In genomic region chr5:149456597-149457392, GRCh38 we compare ENCODE assay signal across 13 cellular contexts.
A peak's percentile ranks its signal among the peaks of the same experiment; 100 is the strongest.
DNase-seq lines count a peak whose midpoint lies in the region; ATAC-seq, FAIRE-seq and TF ChIP-seq lines count a peak whose summit lies in the region.
"Had no signal": no experiment of that assay in that cellular context is flagged by ENCODE, and none has a peak within 500 bp of the region (broad histone marks: within the 10 kb centered on the region; RNA-seq: fewer than 3 reads in every experiment).

No MANE protein-coding gene starts in this region.

- no peak overlapping the region for H3K18ac ChIP-seq in mesendoderm (ENCODE audit: low read length)

- FAIRE-seq in K562 (lab: Jason Lieb, UNC), result peak; percentile 96
- FAIRE-seq: H1, urothelium cell line had no signal

- no peak overlapping the region for H4K5ac ChIP-seq in mesendoderm (ENCODE audit: low read length)

- intact Hi-C loops in K562 (cut with micrococcal nuclease), result loop anchor here (2.0 to 10.0 kb wide), 2 partner anchors 30 to 348 kb away; no protein-coding TSS in a partner anchor

- H3K27me3 ChIP-seq in K562 (ENCODE audit: control insufficient read depth in 2 of 2, insufficient read depth in 2 of 2, low read length in 2 of 2) (no peaks in the 10 kb centered on the region), rectal smooth muscle tissue (ENCODE audit: control insufficient read depth, insufficient read depth, low read length) (no peaks in the 10 kb centered on the region), mesendoderm (ENCODE audit: insufficient read depth, low read length, poor library complexity) (no peaks in the 10 kb centered on the region)

- H3K4me1 ChIP-seq in K562 (replicated peaks in 1 of 2; ENCODE audit: control insufficient read depth in 2 of 2, insufficient read depth in 2 of 2, low read length in 2 of 2) (peaks cover 33 to 46% of the 10 kb centered on the region in 2 experiments), rectal smooth muscle tissue (ENCODE audit: control insufficient read depth, insufficient read depth, low read length) (peaks cover 34% of the 10 kb centered on the region), mesendoderm (ENCODE audit: control insufficient read depth, low read depth, low read length) (no peaks in the 10 kb centered on the region)

- no peak for TF ChIP-seq CTCF in K562 (IDR thresholded peaks at IDR 0.05 in 2 of 3, conservative IDR thresholded peaks at IDR 0.05 in 1 of 3; ENCODE audit: insufficient read depth in 2 of 3, low read depth in 1 of 3, low read length in 3 of 3)

- DNase-seq in HUDEP-2 (lab: John Stamatoyannopoulos, UW; ENCODE audit: unreplicated experiment in 76 of 76) (peak in 72 of 76 experiments; percentile 5 to 89 (median 68)), K562 (ENCODE audit: extremely low read depth in 1 of 4, low spot score in 3 of 4) (peak; percentile 78 to 94 (median 85)), islet precursor cell (peak; percentile 55), NOMO-1 (lab: John Stamatoyannopoulos, UW; ENCODE audit: unreplicated experiment in 2 of 2) (no peak), ACHN (no peak), mesendoderm (no peak), iPS-NIHi7 (ENCODE audit: extremely low spot score) (no peak)
- DNase-seq: activated CD4-positive, CD25-positive, alpha-beta regulatory T cell; activated T-cell treated with anti-CD3 and anti-CD28 coated beads, Interleukin-2, amount 50 U/mL, for 4 hours; KG1 had no signal

- peaks cover 4% of the 10 kb centered on the region for H3K9me1 ChIP-seq in K562 (ENCODE audit: control insufficient read depth, insufficient read depth, low read length)

- BruUV-seq in K562 (replicated peaks; lab: Mats Ljungman, UMichigan), result no TSS peak

- H2BK15ac ChIP-seq in mesendoderm (replicated peaks; ENCODE audit: low read depth), result no peak overlapping the region

- TF ChIP-seq RAD21 in K562 (CRISPR knock-in tag; conservative IDR thresholded peaks at IDR 0.05 in 1 of 2, IDR thresholded peaks at IDR 0.05 in 1 of 2), result peak in 1 of 2 experiments; percentile 20; a peak in 2 of 4 replicates

- H3K23ac ChIP-seq in mesendoderm (ENCODE audit: low read length), result no peak overlapping the region

- H3K36me3 ChIP-seq in K562 (ENCODE audit: control insufficient read depth, insufficient read depth, low read length), result no peaks in the 10 kb centered on the region
- H3K36me3 ChIP-seq in rectal smooth muscle tissue (ENCODE audit: control insufficient read depth, insufficient read depth, low read length), result no peaks in the 10 kb centered on the region
- H3K36me3 ChIP-seq in mesendoderm (ENCODE audit: control insufficient read depth, insufficient read depth, low read length), result no peaks in the 10 kb centered on the region

- H2BK120ac ChIP-seq in mesendoderm (ENCODE audit: low read depth, low read length), result no peak overlapping the region

- H3K79me1 ChIP-seq in mesendoderm (ENCODE audit: low read length), result no peaks in the 10 kb centered on the region

- WGBS in K562 (ENCODE audit: insufficient coverage, low coverage, missing lambda C conversion rate), result 0% methylated on average over 5 of the region's 6 CpGs
- WGBS in mesendoderm (ENCODE audit: extremely low coverage, insufficient coverage, low lambda C conversion rate), result no CpG with 5 or more reads among the region's 6 CpGs

- H3K56ac ChIP-seq in mesendoderm (ENCODE audit: low read length), result no peak overlapping the region

- no peak overlapping the region for H3K4me3 ChIP-seq in K562
- no peak overlapping the region for H3K4me3 ChIP-seq in rectal smooth muscle tissue (ENCODE audit: low read length)
- H3K4me3 ChIP-seq in mesendoderm (ENCODE audit: low read length), result no peak overlapping the region

- H3K4me2 ChIP-seq in K562 (ENCODE audit: insufficient read depth, low read length) (peak overlapping the region; percentile 77), mesendoderm (ENCODE audit: low read length) (no peak overlapping the region)

- H3K27ac ChIP-seq in K562 (ENCODE audit: extremely low read depth, low read depth, low read length) (peak overlapping the region; percentile 88), rectal smooth muscle tissue (ENCODE audit: low read depth, low read length) (peak overlapping the region; percentile 85), mesendoderm (ENCODE audit: low read depth, low read length) (no peak overlapping the region)

- no peak overlapping the region for H2BK5ac ChIP-seq in mesendoderm (ENCODE audit: low read length)

- peak; percentile 80 for ATAC-seq in K562

- TF ChIP-seq EP300 in K562 (IDR thresholded peaks at IDR 0.05; ENCODE audit: low read length), result peak; percentile 98

- CTCF ChIA-PET in K562 (lab: Yijun Ruan, JAX; ENCODE audit: low intra/inter-chr PET ratio), result interaction anchor here (0.5 to 0.6 kb wide), 3 partner anchors 11 to 46 kb away, joined by 3 to 5 read pairs (median 4); no protein-coding TSS in a partner anchor

- H2AK5ac ChIP-seq in mesendoderm (ENCODE audit: low read length), result no peak overlapping the region

- H3K4ac ChIP-seq in mesendoderm (ENCODE audit: low read depth, low read length), result no peak overlapping the region

- in situ Hi-C loops in K562 (cut with MboI) (no loop called here), ACHN (cut with HindIII; ENCODE audit: low pct_ligation_motif_present, low pct_unique_long_range_greater_than_20kb, low sequenced_read_pairs) (no loop called here)

- no peak; the same call in 1 of the 2 replicates for TF ChIP-seq POLR2A in K562 (conservative IDR thresholded peaks at IDR 0.05)

- peak overlapping the region; percentile 94 for H2AFZ ChIP-seq in K562 (ENCODE audit: low read depth, low read length)

- POLR2A ChIA-PET in K562 (lab: Yijun Ruan, JAX), result interaction anchor here (1.0 to 2.6 kb wide), 14 partner anchors 10 to 104 kb away, joined by 3 to 18 read pairs (median 4); partner anchors contain the start of gene PCYOX1L

- H4K8ac ChIP-seq in mesendoderm (ENCODE audit: low read depth, low read length), result no peak overlapping the region

- H3K9ac ChIP-seq in K562 (ENCODE audit: insufficient read depth in 1 of 2, low read depth in 2 of 2, low read length in 2 of 2) (peak overlapping the region in 1 of 2 experiments; percentile 70; a peak in 3 of 4 replicates), rectal smooth muscle tissue (ENCODE audit: low read length) (no peak overlapping the region), mesendoderm (ENCODE audit: low read length) (no peak overlapping the region)

- no peaks in the 10 kb centered on the region for H4K20me1 ChIP-seq in K562 (replicated peaks; ENCODE audit: control insufficient read depth, insufficient read depth, low read length)

- no peaks in the 10 kb centered on the region for H3K9me3 ChIP-seq in K562 (replicated peaks; ENCODE audit: control insufficient read depth, insufficient read depth, low read depth, low read length)

- H3K79me2 ChIP-seq in K562 (ENCODE audit: control insufficient read depth, insufficient read depth, low read length) (no peaks in the 10 kb centered on the region), mesendoderm (ENCODE audit: control insufficient read depth, insufficient read depth, low read length) (no peaks in the 10 kb centered on the region)

TF ChIP-seq in K562, 482 proteins besides CTCF, POLR2A, EP300 and RAD21 (continues in another document):
- TF ChIP-seq NFIC (IDR thresholded peaks at IDR 0.05) (peak; percentile 88), PRDM10 (IDR thresholded peaks at IDR 0.05; ENCODE audit: partially characterized antibody) (peak; percentile 39), ZNF3 (CRISPR knock-in tag; IDR thresholded peaks at IDR 0.05) (peak; percentile 94), EZH2 (IDR thresholded peaks at IDR 0.05; ENCODE audit: borderline replicate concordance, low read depth, low read length) (no peak), ZNF274 (IDR thresholded peaks at IDR 0.05; ENCODE audit: borderline replicate concordance, low read depth, low read length) (no peak), JUND (IDR thresholded peaks at IDR 0.05; ENCODE audit: borderline replicate concordance, low read depth, low read length) (peak; percentile 88), JUND (tag; IDR thresholded peaks at IDR 0.05; ENCODE audit: borderline replicate concordance, low read depth, low read length) (peak; percentile 73; the same call in 2 of the 3 replicates)

Comparison
In these comparisons a context has a peak if more than half of its experiments do, and no peak if none do; other contexts are left out.
1. DNase-seq: peak in HUDEP-2 (72 of 76), K562 (4 of 4) and islet precursor cell (single experiment); none in NOMO-1 (0 of 2), ACHN (single experiment), mesendoderm (single experiment) and iPS-NIHi7 (single experiment).